22 cellular contexts compared by ENCODE assay signal in the genomic region with DNA sequence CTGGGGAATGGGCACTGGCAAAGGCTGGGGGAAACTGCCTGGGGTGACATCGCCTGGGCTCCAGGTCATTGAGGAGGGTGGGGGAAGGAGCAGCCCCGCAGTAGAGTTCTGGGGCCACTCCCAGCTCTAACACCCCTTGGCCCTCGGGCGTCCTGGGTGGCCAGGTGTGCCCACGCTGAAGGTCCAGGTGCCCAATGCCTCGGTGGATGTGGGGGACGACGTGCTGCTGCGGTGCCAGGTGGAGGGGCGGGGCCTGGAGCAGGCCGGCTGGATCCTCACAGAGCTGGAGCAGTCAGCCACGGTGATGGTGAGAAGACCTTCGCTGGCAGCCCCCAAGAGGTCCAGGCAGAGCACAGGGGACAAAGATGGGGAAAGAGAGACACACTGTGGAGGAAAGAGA. TPM values are rescaled to one million over a fixed set of nuclear protein-coding genes. Genes with fewer than 3 reads are reported as not detected.
"Had no signal": no experiment of that assay in that cellular context is flagged by ENCODE, and none has a peak within 500 bp of the region (broad histone marks: within the 10 kb centered on the region; RNA-seq: fewer than 3 reads in every experiment).

No MANE protein-coding gene starts in this region.

- H3K27ac ChIP-seq: foreskin keratinocyte, tibial artery had no signal

- ATAC-seq: foreskin keratinocyte; natural killer cell treated with Interleukin-12 subunit alpha and Interleukin-12 subunit beta and Interleukin-15 and Interleukin-18, amount 100 ng/mL, for 72 hours; right cardiac atrium had no signal

- H3K36me3 ChIP-seq: tibial artery had no signal

- DNase-seq: activated CD4-positive, alpha-beta T cell treated with anti-CD3 and anti-CD28 coated beads, Interleukin-2, amount 50 U/mL, for 1 hour; activated naive CD4-positive, alpha-beta T cell treated with anti-CD3 and anti-CD28 coated beads for 36 hours; activated T-cell treated with anti-CD3 and anti-CD28 coated beads for 4 hours; effector memory CD4-positive, alpha-beta T cell; foreskin keratinocyte; kidney glomerular epithelial cell; mesenchymal stem cell; right cardiac atrium; small intestine; stimulated activated CD4-positive, alpha-beta T cell treated with anti-CD3 and anti-CD28 coated beads, Interleukin-4, amount 100 ng/mL, for 24 hours; stimulated activated naive CD4-positive, alpha-beta T cell; tibial artery had no signal

- H3K4me3 Mint-ChIP-seq: activated naive CD4-positive, alpha-beta T cell treated with anti-CD3 and anti-CD28 coated beads for 36 hours; dendritic cell treated with granulocyte-macrophage colony-stimulating factor and Interleukin-4, amounts not matched to agents 40 ng/mL and 50 ng/mL, for 4 days; natural killer cell treated with Interleukin-12 subunit alpha and Interleukin-12 subunit beta and Interleukin-15 and Interleukin-18, amount 100 ng/mL, for 72 hours had no signal

- H3K4me3 ChIP-seq: tibial artery had no signal

- H3K27ac Mint-ChIP-seq: activated naive CD4-positive, alpha-beta T cell treated with anti-CD3 and anti-CD28 coated beads for 36 hours; dendritic cell treated with granulocyte-macrophage colony-stimulating factor and Interleukin-4, amounts not matched to agents 40 ng/mL and 50 ng/mL, for 4 days; progenitor cell of endocrine pancreas had no signal

- H3K9me3 Mint-ChIP-seq: activated naive CD4-positive, alpha-beta T cell treated with anti-CD3 and anti-CD28 coated beads for 36 hours; dendritic cell treated with granulocyte-macrophage colony-stimulating factor and Interleukin-4, amounts not matched to agents 40 ng/mL and 50 ng/mL, for 4 days; natural killer cell treated with Interleukin-12 subunit alpha and Interleukin-12 subunit beta and Interleukin-15 and Interleukin-18, amount 100 ng/mL, for 72 hours had no signal

- FAIRE-seq: astrocyte, bronchial epithelial cell, small intestine, urothelium cell line had no signal

- H3K9me3 ChIP-seq: tibial artery had no signal

- H3K4me1 ChIP-seq: foreskin keratinocyte, tibial artery had no signal

- H3K36me3 Mint-ChIP-seq: natural killer cell treated with Interleukin-12 subunit alpha and Interleukin-12 subunit beta and Interleukin-15 and Interleukin-18, amount 100 ng/mL, for 72 hours had no signal

RNA-seq across cellular contexts. Expression of gene NTRK1, which starts 7.7 kb away (rescaled TPM):
- total RNA-seq: bronchial epithelial cell, foreskin keratinocyte, progenitor cell of endocrine pancreas had no signal

RNA-seq across cellular contexts. Expression of gene INSRR, which starts 9.4 kb away (rescaled TPM):
- total RNA-seq: activated naive CD4-positive, alpha-beta T cell treated with anti-CD3 and anti-CD28 coated beads for 36 hours; bronchial epithelial cell; foreskin keratinocyte; liver; progenitor cell of endocrine pancreas; subcutaneous adipose tissue had no signal
- polyA plus RNA-seq: foreskin keratinocyte had no signal

RNA-seq across cellular contexts. Expression of gene PEAR1, which starts 25.2 kb away (rescaled TPM):
- total RNA-seq: activated naive CD4-positive, alpha-beta T cell treated with anti-CD3 and anti-CD28 coated beads for 36 hours; progenitor cell of endocrine pancreas had no signal

RNA-seq across cellular contexts. Expression of gene SH2D2A, which starts 51.7 kb away (rescaled TPM):
- total RNA-seq: cerebellum, progenitor cell of endocrine pancreas had no signal

RNA-seq across cellular contexts. Expression of gene LRRC71, which starts 52.1 kb away (rescaled TPM):
- total RNA-seq: activated naive CD4-positive, alpha-beta T cell treated with anti-CD3 and anti-CD28 coated beads for 36 hours; bronchial epithelial cell; foreskin keratinocyte; liver; natural killer cell treated with Interleukin-12 subunit alpha and Interleukin-12 subunit beta and Interleukin-15 and Interleukin-18, amount 100 ng/mL, for 72 hours; omental fat pad; progenitor cell of endocrine pancreas had no signal
- polyA plus RNA-seq: foreskin keratinocyte had no signal
